In the genomic region with DNA sequence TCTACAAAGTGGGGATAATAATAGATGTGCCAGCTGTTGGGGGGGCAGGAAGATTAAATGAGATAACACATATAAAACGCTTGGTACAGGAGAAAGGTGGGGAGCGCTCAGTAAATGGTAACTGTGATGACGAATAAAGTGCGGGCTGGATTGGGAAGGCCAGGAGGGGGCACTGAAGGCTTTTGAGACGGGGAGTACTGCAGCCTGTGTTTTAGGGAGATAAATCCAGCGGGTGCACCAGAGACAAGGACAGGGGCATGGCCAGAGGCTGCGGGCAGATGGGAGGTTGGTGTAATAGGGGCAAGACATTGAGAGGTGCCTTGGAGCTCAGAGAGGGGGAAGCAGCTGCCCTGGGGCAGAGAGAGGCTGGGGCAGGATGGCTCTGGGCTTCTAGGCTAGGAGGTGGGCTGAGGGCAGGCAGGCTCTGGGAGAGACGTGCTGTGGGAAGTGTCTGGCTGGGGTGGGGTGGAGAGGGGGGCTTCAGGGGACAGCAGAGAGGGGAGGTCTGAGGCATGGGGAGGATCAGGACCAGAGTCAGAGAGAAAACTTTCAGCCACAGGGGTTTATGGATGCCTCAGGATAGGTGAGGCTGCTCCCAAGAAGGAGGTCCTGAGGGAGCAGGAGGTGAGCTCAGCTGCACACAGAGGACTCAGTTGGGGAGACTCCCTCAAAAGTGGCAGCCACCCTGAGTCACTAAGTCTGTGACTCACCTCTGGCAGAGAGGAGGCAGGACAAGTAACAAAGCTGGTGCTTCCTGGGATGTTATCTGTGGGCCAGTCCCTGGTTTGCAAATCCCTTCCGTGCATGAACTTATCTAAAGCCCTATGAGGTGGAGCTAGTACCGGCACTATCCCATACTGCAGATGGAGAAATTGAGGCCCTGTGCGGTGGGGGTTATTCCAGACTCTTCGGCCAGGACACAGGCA, we compare ENCODE assay signal across 8 cellular contexts. TPM values are rescaled to one million over a fixed set of nuclear protein-coding genes. Genes with fewer than 3 reads are reported as not detected.
DNase-seq lines count a peak whose midpoint lies in the region; ATAC-seq and TF ChIP-seq lines count a peak whose summit lies in the region.

No MANE protein-coding gene starts in this region.

- no peak overlapping the region for H2AFZ ChIP-seq in fibroblast of lung (ENCODE audit: low read length)

- H3K27ac ChIP-seq in fibroblast of lung (ENCODE audit: insufficient read depth, low read length) (peak overlapping the region; percentile 99), psoas muscle (peak overlapping the region; percentile 78)

- peak; percentile 60 to 62 for ATAC-seq in activated T-cell treated with anti-CD3 and anti-CD28 coated beads, Interleukin-2, amount 50 U/mL, for 4 hours
- ATAC-seq in psoas muscle (peak; percentile 12 to 44 (median 32)), GM21737 (IDR thresholded peaks at IDR 0.05; ENCODE audit: unreplicated experiment) (no peak), GM19395 (IDR thresholded peaks at IDR 0.05; ENCODE audit: unreplicated experiment) (no peak), HG03025 (IDR thresholded peaks at IDR 0.05; ENCODE audit: low FRiP score, unreplicated experiment) (no peak)

- no peaks in the 10 kb centered on the region for H3K27me3 ChIP-seq in fibroblast of lung (ENCODE audit: control insufficient read depth, insufficient read depth, low read length)
- H3K27me3 ChIP-seq in psoas muscle (ENCODE audit: insufficient read depth in 3 of 3, low read length in 2 of 3): no peaks in the 10 kb centered on the region

- H3K4me1 ChIP-seq in fibroblast of lung (ENCODE audit: control insufficient read depth, extremely low read depth, insufficient read depth, low read length) (peaks cover 30% of the 10 kb centered on the region), psoas muscle (peaks cover 38% of the 10 kb centered on the region)

- H3K9me3 ChIP-seq in fibroblast of lung (ENCODE audit: control insufficient read depth, insufficient read depth, low read depth, low read length) (no peaks in the 10 kb centered on the region), psoas muscle (no peaks in the 10 kb centered on the region)

- H3K36me3 Mint-ChIP-seq in activated T-cell treated with anti-CD3 and anti-CD28 coated beads, Interleukin-2, amount 50 U/mL, for 4 hours (ENCODE audit: insufficient read depth): no peaks in the 10 kb centered on the region

- WGBS in psoas muscle, 3 donors: 64 to 74% (median 65%) methylated on average over 12 of the region's 12 CpGs

- POLR2A ChIA-PET in GM10248 (lab: Yijun Ruan, JAX): interaction anchor here (0.6 to 4.2 kb wide), 8 partner anchors 10 to 304 kb away, joined by 3 to 33 read pairs (median 4); partner anchors contain the start of gene PTMA

- CTCF ChIA-PET in GM10248 (lab: Yijun Ruan, JAX): interaction anchor here (0.8 to 15.5 kb wide), 35 partner anchors 9 to 174 kb away, joined by 3 to 243 read pairs (median 4); partner anchors contain the start of genes COPS7B, NCL and PTMA

- H3K9me3 Mint-ChIP-seq in activated T-cell treated with anti-CD3 and anti-CD28 coated beads, Interleukin-2, amount 50 U/mL, for 4 hours: no peaks in the 10 kb centered on the region

- H3K27me3 Mint-ChIP-seq in activated T-cell treated with anti-CD3 and anti-CD28 coated beads, Interleukin-2, amount 50 U/mL, for 4 hours (ENCODE audit: low read depth): no peaks in the 10 kb centered on the region

- H3K4me2 ChIP-seq in fibroblast of lung (ENCODE audit: extremely low read depth, insufficient read depth, low read length): peak overlapping the region; percentile 58

- no peaks in the 10 kb centered on the region for H3K79me2 ChIP-seq in fibroblast of lung (ENCODE audit: control insufficient read depth, insufficient read depth, low read length)

- H3K9ac ChIP-seq in fibroblast of lung (ENCODE audit: insufficient read depth, low read length): peak overlapping the region; percentile 73

- H3K4me3 ChIP-seq in fibroblast of lung (replicated peaks in 1 of 4; ENCODE audit: control extremely low read depth in 1 of 4, insufficient read depth in 1 of 4, low read depth in 3 of 4, low read length in 4 of 4) (no peak overlapping the region), psoas muscle (no peak overlapping the region)

- DNase-seq in GM10248 (ENCODE audit: extremely low spot score) (peak; percentile 48), NOMO-1 treated with DMSO at 0.1 percent for 48 hours (lab: John Stamatoyannopoulos, UW; ENCODE audit: unreplicated experiment) (peak; percentile 61), fibroblast of lung (ENCODE audit: low read depth in 2 of 2) (peak; percentile 52 to 80), psoas muscle (peak in 1 of 2 donors; percentile 51)
- DNase-seq in activated T-cell treated with anti-CD3 and anti-CD28 coated beads, Interleukin-2, amount 50 U/mL, for 4 hours: peak; percentile 43

- intact Hi-C loops in psoas muscle (cut with DNase I): loop anchor here (1.0 to 5.0 kb wide), 5 partner anchors 36 to 106 kb away; no protein-coding TSS in a partner anchor

- TF ChIP-seq CTCF in GM10248 (IDR thresholded peaks at IDR 0.05; ENCODE audit: control extremely low read depth, extremely low read depth, low read depth, missing control alignments): peak; percentile 6
- TF ChIP-seq CTCF in fibroblast of lung (conservative IDR thresholded peaks at IDR 0.05 in 1 of 2, IDR thresholded peaks at IDR 0.05 in 1 of 2; ENCODE audit: low read depth in 1 of 2, low read length in 2 of 2): peak; percentile 25 to 53
- no peak for TF ChIP-seq CTCF in psoas muscle (IDR thresholded peaks at IDR 0.05)

- H3K4me1 Mint-ChIP-seq in activated T-cell treated with anti-CD3 and anti-CD28 coated beads, Interleukin-2, amount 50 U/mL, for 4 hours (ENCODE audit: low read depth): peaks cover 38% of the 10 kb centered on the region

- peak overlapping the region; percentile 46 for H3K4me3 Mint-ChIP-seq in activated T-cell treated with anti-CD3 and anti-CD28 coated beads, Interleukin-2, amount 50 U/mL, for 4 hours

- H3K36me3 ChIP-seq in fibroblast of lung (ENCODE audit: control insufficient read depth, insufficient read depth, low read length) (no peaks in the 10 kb centered on the region), psoas muscle (ENCODE audit: insufficient read depth in 1 of 2, low read depth in 1 of 2) (no peaks in the 10 kb centered on the region)

- no peaks in the 10 kb centered on the region for H4K20me1 ChIP-seq in fibroblast of lung (ENCODE audit: control insufficient read depth, extremely low read depth, insufficient read depth, low read length)

RNA-seq across cellular contexts. Expression of gene TEX44, which starts 18.9 kb away (rescaled TPM):
- total RNA-seq in activated T-cell treated with anti-CD3 and anti-CD28 coated beads, Interleukin-2, amount 50 U/mL, for 4 hours: not detected
- not detected in 2 replicates for total RNA-seq in fibroblast of lung
- not detected in 2 replicates for polyA plus RNA-seq in fibroblast of lung
- polyA plus RNA-seq in fibroblast of lung (2012): not detected in 2 replicates
- not detected in 2 replicates for polyA minus RNA-seq in fibroblast of lung (ENCODE audit: low replicate concordance)
- total RNA-seq in psoas muscle: not detected
- not detected for polyA plus RNA-seq in psoas muscle

Comparison
In these comparisons a context has a peak if more than half of its experiments do, and no peak if none do; other contexts are left out.
1. ATAC-seq: peak in activated T-cell treated with anti-CD3 and anti-CD28 coated beads, Interleukin-2, amount 50 U/mL, for 4 hours (2 of 2) and psoas muscle (4 of 4); none in GM21737 (single experiment), GM19395 (single experiment) and HG03025 (single experiment).